Comparison of ENCODE assay signal across 22 cellular contexts in genomic region chr6:38364127-38364526, GRCh38.
DNase-seq lines count a peak whose midpoint lies in the region; ATAC-seq, FAIRE-seq and TF ChIP-seq lines count a peak whose summit lies in the region.
"Had no signal": no experiment of that assay in that cellular context is flagged by ENCODE, and none has a peak within 500 bp of the region (broad histone marks: within the 10 kb centered on the region; RNA-seq: fewer than 3 reads in every experiment).

No MANE protein-coding gene starts in this region.

- H3K4me1 ChIP-seq in HepG2 (ENCODE audit: insufficient read depth, low read length): no peaks in the 10 kb centered on the region
- H3K4me1 ChIP-seq in right lobe of liver: no peaks in the 10 kb centered on the region
- H3K4me1 ChIP-seq in K562 (replicated peaks in 1 of 2; ENCODE audit: control insufficient read depth in 2 of 2, insufficient read depth in 2 of 2, low read length in 2 of 2): no peaks in the 10 kb centered on the region
- no peaks in the 10 kb centered on the region for H3K4me1 ChIP-seq in effector memory CD4-positive, alpha-beta T cell (ENCODE audit: control insufficient read depth, insufficient read depth, low read length, poor library complexity, severe bottlenecking)
- H3K4me1 ChIP-seq: Caco-2 had no signal

- in situ Hi-C loops in HepG2 (cut with HindIII; ENCODE audit: extremely low pct_ligation_motif_present, low pct_unique_long_range_greater_than_20kb): no loop called here
- in situ Hi-C loops in K562 (cut with MboI): no loop called here

- BruUV-seq in HepG2 (replicated peaks; lab: Mats Ljungman, UMichigan) (no TSS peak), K562 (replicated peaks; lab: Mats Ljungman, UMichigan) (no TSS peak)

- intact Hi-C loops in HepG2 (cut with micrococcal nuclease; ENCODE audit: unreplicated experiment) (no loop called here), right lobe of liver (cut with DNase I) (no loop called here), K562 (cut with micrococcal nuclease) (no loop called here)

- no peak for TF ChIP-seq RAD21 in HepG2 (CRISPR knock-in tag; IDR thresholded peaks at IDR 0.05)
- no peak for TF ChIP-seq RAD21 in K562 (CRISPR knock-in tag; conservative IDR thresholded peaks at IDR 0.05 in 1 of 2, IDR thresholded peaks at IDR 0.05 in 1 of 2)

- H3K36me3 ChIP-seq in HepG2 (replicated peaks in 1 of 2; ENCODE audit: control insufficient read depth in 1 of 2, insufficient read depth in 2 of 2, low read length in 2 of 2): no peaks in the 10 kb centered on the region
- no peaks in the 10 kb centered on the region for H3K36me3 ChIP-seq in right lobe of liver
- no peaks in the 10 kb centered on the region for H3K36me3 ChIP-seq in K562 (ENCODE audit: control insufficient read depth, insufficient read depth, low read length)
- no peaks in the 10 kb centered on the region for H3K36me3 ChIP-seq in effector memory CD4-positive, alpha-beta T cell (ENCODE audit: control insufficient read depth, insufficient read depth, low read length)
- H3K36me3 ChIP-seq: MG63 had no signal

- no peak overlapping the region for H3K27ac ChIP-seq in HepG2 (ENCODE audit: extremely low read length, insufficient read depth, low read length)
- H3K27ac ChIP-seq in right lobe of liver: no peak overlapping the region
- no peak overlapping the region for H3K27ac ChIP-seq in K562 (ENCODE audit: extremely low read depth, low read depth, low read length)
- H3K27ac ChIP-seq in effector memory CD4-positive, alpha-beta T cell (ENCODE audit: insufficient read depth, low read length, poor library complexity, severe bottlenecking): no peak overlapping the region

- no peak for DNase-seq in HepG2 (ENCODE audit: low spot score)
- no peak for DNase-seq in right lobe of liver
- DNase-seq in K562 (ENCODE audit: extremely low read depth in 1 of 4, low spot score in 3 of 4): no peak
- peak; percentile 45 for DNase-seq in fibroblast of villous mesenchyme (ENCODE audit: low read depth)
- no peak for DNase-seq in SHP77 treated with DMSO at 0.1 percent for 48 hours (lab: John Stamatoyannopoulos, UW)
- no peak for DNase-seq in effector memory CD4-positive, alpha-beta T cell
- DNase-seq: Caco-2; CD4-positive, CD25-positive, alpha-beta regulatory T cell; DMS 273 treated with DMSO at 0.1 percent for 48 hours; GF-D8; GOT3; MG63; NCI-H1048; NCI-H1417 treated with DMSO at 0.1 percent for 48 hours; NCI-H187 treated with DMSO at 0.1 percent for 48 hours; NCI-H2107; NCI-H446 treated with DMSO at 0.1 percent for 48 hours; NCI-H526 treated with DMSO at 0.1 percent for 48 hours; OCI-M1 had no signal

- POLR2A ChIA-PET in HepG2 (lab: Yijun Ruan, JAX) (no interaction called here), K562 (lab: Yijun Ruan, JAX) (no interaction called here)

- H3K4me2 ChIP-seq in HepG2 (ENCODE audit: low read depth, low read length) (no peak overlapping the region), K562 (ENCODE audit: insufficient read depth, low read length) (no peak overlapping the region)

- no peaks in the 10 kb centered on the region for H3K9me1 ChIP-seq in K562 (ENCODE audit: control insufficient read depth, insufficient read depth, low read length)

- TF ChIP-seq POLR2A in HepG2 (IDR thresholded peaks at IDR 0.05; ENCODE audit: insufficient read depth in 1 of 2, low read depth in 2 of 2, low read length in 2 of 2): no peak
- no peak for TF ChIP-seq POLR2A in right lobe of liver (IDR thresholded peaks at IDR 0.05)
- no peak for TF ChIP-seq POLR2A in K562 (conservative IDR thresholded peaks at IDR 0.05)

- H3K9ac ChIP-seq in HepG2 (ENCODE audit: insufficient read depth, low read depth, low read length) (no peak overlapping the region), K562 (ENCODE audit: insufficient read depth in 1 of 2, low read depth in 2 of 2, low read length in 2 of 2) (no peak overlapping the region)

- H3K4me3 ChIP-seq in HepG2 (replicated peaks in 1 of 3; ENCODE audit: insufficient read depth in 1 of 3, low read depth in 2 of 3, low read length in 3 of 3) (no peak overlapping the region), right lobe of liver (no peak overlapping the region), K562 (no peak overlapping the region), fibroblast of villous mesenchyme (ENCODE audit: low read depth, low read length) (no peak overlapping the region)
- H3K4me3 ChIP-seq in effector memory CD4-positive, alpha-beta T cell (ENCODE audit: insufficient read depth, low read depth, low read length, poor library complexity, severe bottlenecking): no peak overlapping the region
- H3K4me3 ChIP-seq: MG63 had no signal

- H2AFZ ChIP-seq in HepG2 (ENCODE audit: low read length): no peak overlapping the region
- no peak overlapping the region for H2AFZ ChIP-seq in K562 (ENCODE audit: low read depth, low read length)

- H3K79me2 ChIP-seq in HepG2 (ENCODE audit: insufficient read depth, low read length) (no peaks in the 10 kb centered on the region), K562 (ENCODE audit: control insufficient read depth, insufficient read depth, low read length) (no peaks in the 10 kb centered on the region)

- TF ChIP-seq EP300 in HepG2 (IDR thresholded peaks at IDR 0.05; ENCODE audit: low read depth in 2 of 2, low read length in 2 of 2) (no peak), HepG2 (CRISPR knock-in tag; IDR thresholded peaks at IDR 0.05; ENCODE audit: borderline replicate concordance) (no peak), K562 (IDR thresholded peaks at IDR 0.05; ENCODE audit: low read length) (no peak)

- H4K20me1 ChIP-seq in HepG2 (ENCODE audit: insufficient read depth, low read length): no peaks in the 10 kb centered on the region; the same call in 1 of the 2 replicates
- H4K20me1 ChIP-seq in K562 (replicated peaks; ENCODE audit: control insufficient read depth, insufficient read depth, low read length): no peaks in the 10 kb centered on the region

- CTCF ChIA-PET in HepG2 (lab: Yijun Ruan, JAX; ENCODE audit: low intra/inter-chr PET ratio, low total read pairs): no interaction called here
- CTCF ChIA-PET in K562 (lab: Yijun Ruan, JAX; ENCODE audit: low intra/inter-chr PET ratio): no interaction called here

- FAIRE-seq in HepG2 (lab: Jason Lieb, UNC) (no peak), K562 (lab: Jason Lieb, UNC) (no peak)
- FAIRE-seq: RCC 7860 had no signal

- H3K27me3 ChIP-seq in HepG2 (ENCODE audit: control insufficient read depth in 1 of 2, insufficient read depth in 2 of 2, low read length in 2 of 2): no peaks in the 10 kb centered on the region
- no peaks in the 10 kb centered on the region for H3K27me3 ChIP-seq in right lobe of liver
- peaks cover 4 to 5% of the 10 kb centered on the region in 2 experiments for H3K27me3 ChIP-seq in K562 (ENCODE audit: control insufficient read depth in 2 of 2, insufficient read depth in 2 of 2, low read length in 2 of 2)
- no peaks in the 10 kb centered on the region for H3K27me3 ChIP-seq in effector memory CD4-positive, alpha-beta T cell (replicated peaks; ENCODE audit: control insufficient read depth, insufficient read depth, low read length, poor library complexity, severe bottlenecking)
- H3K27me3 ChIP-seq: MG63 had no signal

- ATAC-seq in HepG2 (no peak), right lobe of liver (no peak), K562 (no peak), HG03045 (IDR thresholded peaks at IDR 0.05; ENCODE audit: unreplicated experiment) (no peak)
- ATAC-seq: HCT116 had no signal

- no peak for TF ChIP-seq CTCF in HepG2 (CRISPR knock-in tag; IDR thresholded peaks at IDR 0.05)
- no peak for TF ChIP-seq CTCF in right lobe of liver (IDR thresholded peaks at IDR 0.05)
- no peak for TF ChIP-seq CTCF in K562 (IDR thresholded peaks at IDR 0.05 in 2 of 3, conservative IDR thresholded peaks at IDR 0.05 in 1 of 3; ENCODE audit: insufficient read depth in 2 of 3, low read depth in 1 of 3, low read length in 3 of 3)
- no peak for TF ChIP-seq CTCF in fibroblast of villous mesenchyme (IDR thresholded peaks at IDR 0.05; ENCODE audit: insufficient read depth, low read depth, low read length)

- H3K9me3 ChIP-seq in HepG2 (ENCODE audit: low read length) (no peaks in the 10 kb centered on the region), right lobe of liver (no peaks in the 10 kb centered on the region), K562 (replicated peaks; ENCODE audit: control insufficient read depth, insufficient read depth, low read depth, low read length) (no peaks in the 10 kb centered on the region)
- no peaks in the 10 kb centered on the region for H3K9me3 ChIP-seq in effector memory CD4-positive, alpha-beta T cell (ENCODE audit: control insufficient read depth, low read length)
- H3K9me3 ChIP-seq: Caco-2, MG63 had no signal

- WGBS in HepG2 (ENCODE audit: low lambda C conversion rate): 76% methylated on average over 3 of the region's 3 CpGs
- WGBS in right lobe of liver (ENCODE audit: insufficient coverage, low coverage, low lambda C conversion rate, missing lambda C conversion rate): 100% methylated on average over 3 of the region's 3 CpGs
- 2% methylated on average over 3 of the region's 3 CpGs for WGBS in K562 (ENCODE audit: insufficient coverage, low coverage, missing lambda C conversion rate)

TF ChIP-seq in HepG2, 621 proteins besides CTCF, POLR2A, EP300 and RAD21:
- peak; percentile 77 for TF ChIP-seq CREB1 (IDR thresholded peaks at IDR 0.05)
- no peak for TF ChIP-seq CREB1 (CRISPR knock-in tag; IDR thresholded peaks at IDR 0.05)
- TF ChIP-seq LBX2 (CRISPR knock-in tag; IDR thresholded peaks at IDR 0.05; ENCODE audit: borderline replicate concordance): no peak
- TF ChIP-seq ATF7 (IDR thresholded peaks at IDR 0.05): peak; percentile 95
- TF ChIP-seq ATF7 (CRISPR knock-in tag; IDR thresholded peaks at IDR 0.05): no peak

TF ChIP-seq in K562, 482 proteins besides CTCF, POLR2A, EP300 and RAD21 (continues in another document):
- TF ChIP-seq CREB3 (tag; conservative IDR thresholded peaks at IDR 0.05; ENCODE audit: low read depth) (no peak), ATF3 (IDR thresholded peaks at IDR 0.05) (peak; percentile 79), ATF3 (CRISPR knock-in tag; conservative IDR thresholded peaks at IDR 0.05) (no peak), ATF7 (IDR thresholded peaks at IDR 0.05) (peak; percentile 25; the same call in 1 of the 2 replicates)
